Comparison of ENCODE assay signal across 8 cellular contexts in genomic region chr1:212791676-212792395, GRCh38. TPM values are rescaled to one million over a fixed set of nuclear protein-coding genes. Genes with fewer than 3 reads are reported as not detected.
DNase-seq lines count a peak whose midpoint lies in the region; ATAC-seq and TF ChIP-seq lines count a peak whose summit lies in the region.

Gene NSL1 (minus strand): TSS chr1:212791777. CDS start chr1:212791763, 14 bp downstream.
Gene TATDN3 (plus strand): TSS chr1:212791894. CDS start chr1:212791922, 28 bp downstream.

- intact Hi-C loops in adrenal gland (cut with DNase I) (no loop called here), heart right ventricle (cut with DNase I) (loop anchor here in 1 of 10 donors (5.0 kb wide), 1 partner anchor 65 kb away; the partner anchor contains the start of gene FLVCR1), posterior cingulate gyrus (cut with DNase I) (loop anchor here (5.0 kb wide), 1 partner anchor 65 kb away; the partner anchor contains the start of gene FLVCR1)

- no peaks in the 10 kb centered on the region for H3K9me3 Mint-ChIP-seq in type B pancreatic cell

- H3K27ac ChIP-seq in adrenal gland (peak within 1 kb of the TSS; percentile 59 to 96 (median 90)), heart right ventricle (peak within 1 kb of the TSS; percentile 71 to 99 (median 95))

- peaks cover 3% of the 10 kb centered on the region for H3K36me3 Mint-ChIP-seq in type B pancreatic cell

- peak within 1 kb of the TSS; percentile 98 for H3K27ac Mint-ChIP-seq in type B pancreatic cell

- peak within 1 kb of the TSS; percentile 97 for H3K4me3 Mint-ChIP-seq in type B pancreatic cell

- H3K4me3 ChIP-seq in adrenal gland = peak within 1 kb of the TSS; percentile 43 to 87 (median 72)
- peak within 1 kb of the TSS; percentile 72 to 99 (median 85) for H3K4me3 ChIP-seq in heart right ventricle

- H3K4me1 Mint-ChIP-seq in type B pancreatic cell (ENCODE audit: unreplicated experiment) = peaks cover 8% of the 10 kb centered on the region

- peaks cover 0 to 6% of the 10 kb centered on the region in 2 donors for H3K36me3 ChIP-seq in adrenal gland (replicated peaks in 1 of 2)
- H3K36me3 ChIP-seq in heart right ventricle = peaks cover 0 to 26% (median 3%) of the 10 kb centered on the region in 9 donors

- in situ Hi-C loops in GM13977 (cut with MboI; ENCODE audit: low pct_unique_long_range_greater_than_20kb, low sequenced_read_pairs, unreplicated experiment) = no loop called here

- 0 to 1% (median 0%) methylated on average over 23 to 46 of the region's 46 CpGs for WGBS in adrenal gland, 4 donors
- 0% methylated on average over 46 of the region's 46 CpGs for WGBS in heart right ventricle, 2 donors

- H3K4me1 ChIP-seq in adrenal gland (replicated peaks in 1 of 2) (peaks cover 10 to 28% of the 10 kb centered on the region in 2 donors), heart right ventricle (peaks cover 0 to 61% (median 30%) of the 10 kb centered on the region in 9 donors)

- no peaks in the 10 kb centered on the region for H3K27me3 ChIP-seq in adrenal gland
- no peaks in the 10 kb centered on the region for H3K27me3 ChIP-seq in heart right ventricle

- TF ChIP-seq POLR2A in adrenal gland (IDR thresholded peaks at IDR 0.05) = peak; percentile 50 to 84

- no peaks in the 10 kb centered on the region for H3K27me3 Mint-ChIP-seq in type B pancreatic cell

- TF ChIP-seq CTCF in GM13977 (IDR thresholded peaks at IDR 0.05; ENCODE audit: extremely low read depth, insufficient read depth, missing control alignments) (no peak), adrenal gland (IDR thresholded peaks at IDR 0.05) (peak in 1 of 6 experiments; percentile 16), heart right ventricle (IDR thresholded peaks at IDR 0.05) (peak in 1 of 9 donors; percentile 15), type B pancreatic cell (conservative IDR thresholded peaks at IDR 0.05) (no peak)

- DNase-seq in GM13977 (ENCODE audit: low spot score) = peak; percentile 74
- peak; percentile 64 for DNase-seq in NCI-H1436 treated with DMSO at 0.1 percent for 48 hours (lab: John Stamatoyannopoulos, UW)
- DNase-seq in T-helper 1 cell = peak; percentile 76 to 91 (median 84)
- peak; percentile 87 to 94 (median 92) for DNase-seq in adrenal gland
- DNase-seq in heart right ventricle = peak; percentile 91 to 94
- peak; percentile 83 to 98 (median 90) for DNase-seq in posterior cingulate gyrus
- DNase-seq in type B pancreatic cell (ENCODE audit: extremely low spot score, unreplicated experiment) = peak; percentile 98

- H3K9me3 ChIP-seq in adrenal gland (replicated peaks in 1 of 3) (no peaks in the 10 kb centered on the region), heart right ventricle (no peaks in the 10 kb centered on the region)

- ATAC-seq in HG02852 (IDR thresholded peaks at IDR 0.05; ENCODE audit: unreplicated experiment) = peak; percentile 64
- peak; percentile 93 to 98 (median 96) for ATAC-seq in heart right ventricle

RNA-seq across cellular contexts. Expression of gene NSL1, which starts in this region (rescaled TPM):
- total RNA-seq in adrenal gland (10 to 100 TPM; 21.8 to 90.9 (median 31.6) TPM), heart right ventricle (10 to 100 TPM; 19.1 to 30.1 (median 24.3) TPM), type B pancreatic cell (ENCODE audit: low replicate concordance) (25.4 and 42.1 TPM in 2 replicates)
- polyA plus RNA-seq in adrenal gland (10 to 100 TPM; 10.6 to 23.2 (median 17.6) TPM), heart right ventricle (10 to 100 TPM in 1 of 2 donors, 1 to 10 TPM in 1; 9.4 to 21.3 TPM)

RNA-seq across cellular contexts. Expression of gene TATDN3, which starts in this region (rescaled TPM):
- 10 to 100 TPM; 10.2 to 37.9 (median 21.7) TPM for total RNA-seq in adrenal gland
- polyA plus RNA-seq in adrenal gland = 10 to 100 TPM; 13.6 to 20.2 (median 19.1) TPM
- 10 to 100 TPM; 20.7 to 38.8 (median 26.5) TPM for total RNA-seq in heart right ventricle
- polyA plus RNA-seq in heart right ventricle = 10 to 100 TPM; 12.9 to 23.4 TPM
- total RNA-seq in type B pancreatic cell (ENCODE audit: low replicate concordance) = 12.5 and 13.8 TPM in 2 replicates

Comparison
In these comparisons a context has a peak if more than half of its experiments do, and no peak if none do; other contexts are left out.
1. Peak in every context shown above with its lines: DNase-seq, ATAC-seq, H3K4me3 ChIP-seq and H3K27ac ChIP-seq.